8 cellular contexts compared by ENCODE assay signal in the genomic region with DNA sequence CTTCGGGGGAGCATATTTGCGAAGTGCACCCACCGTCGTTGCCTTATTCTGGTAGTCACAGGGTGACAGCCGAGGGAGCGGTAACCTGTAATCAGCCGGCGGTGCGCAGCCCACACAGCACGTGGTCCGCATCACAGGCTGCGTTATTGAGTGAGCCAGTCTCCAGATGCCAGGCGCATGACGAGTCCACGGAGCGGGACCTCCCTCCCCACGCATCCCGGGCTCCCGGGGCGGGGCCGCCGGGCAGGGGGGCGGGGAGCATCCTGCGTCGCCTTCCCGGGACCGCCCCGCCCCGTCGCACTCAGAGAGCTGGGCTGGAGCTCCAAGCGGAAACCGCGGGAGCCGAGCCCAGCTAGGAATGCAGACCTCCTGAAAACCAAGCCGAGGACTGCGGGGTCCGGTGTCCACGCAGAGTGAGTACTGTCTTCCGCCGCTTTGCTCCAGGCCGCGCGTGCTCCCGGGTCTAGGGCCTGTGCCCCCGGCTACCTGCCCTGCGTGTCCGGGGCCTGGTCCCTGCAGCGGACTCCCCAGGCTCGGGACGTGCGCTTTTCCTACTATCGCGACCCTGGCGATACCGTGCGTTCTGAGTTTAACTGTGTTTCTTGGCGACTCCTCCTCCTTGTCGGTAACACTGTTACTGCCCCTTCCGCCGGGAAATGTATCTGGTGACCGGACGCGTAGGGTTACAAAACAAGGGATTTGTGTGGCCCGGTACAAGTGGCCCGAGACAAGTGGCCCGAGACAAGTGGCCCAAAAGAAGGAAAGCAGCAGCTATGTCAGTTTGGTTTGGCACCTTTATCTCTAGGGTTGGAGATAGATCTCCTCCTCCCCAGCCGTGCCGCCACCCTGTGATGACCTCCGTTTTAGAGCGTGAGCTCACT. TPM values are rescaled to one million over a fixed set of nuclear protein-coding genes. Genes with fewer than 3 reads are reported as not detected.
DNase-seq lines count a peak whose midpoint lies in the region; ATAC-seq and TF ChIP-seq lines count a peak whose summit lies in the region.

No MANE protein-coding gene starts in this region.

- H3K4me3 ChIP-seq in lower lobe of right lung, result peak overlapping the region; percentile 70

- H3K9me3 ChIP-seq in lower lobe of right lung, result no peaks in the 10 kb centered on the region

- peak overlapping the region; percentile 98 for H3K27ac ChIP-seq in lower lobe of right lung

- peaks cover 9% of the 10 kb centered on the region for H3K36me3 ChIP-seq in lower lobe of right lung

- H3K27me3 ChIP-seq in lower lobe of right lung (ENCODE audit: low read depth), result no peaks in the 10 kb centered on the region

- intact Hi-C loops in lower lobe of right lung (cut with DNase I), result no loop called here

- TF ChIP-seq CTCF in lower lobe of right lung (IDR thresholded peaks at IDR 0.05), result no peak

- ATAC-seq in HG02981 (IDR thresholded peaks at IDR 0.05; ENCODE audit: unreplicated experiment) (peak; percentile 73), lower lobe of right lung (peak; percentile 98 to 99)

- peak; percentile 71 for DNase-seq in NCI-H748 (lab: John Stamatoyannopoulos, UW; ENCODE audit: unreplicated experiment)
- DNase-seq in NCI-H748 treated with DMSO at 0.1 percent for 48 hours (lab: John Stamatoyannopoulos, UW), result no peak
- DNase-seq in NCI-H446 treated with DMSO at 0.1 percent for 48 hours (lab: John Stamatoyannopoulos, UW), result peak; percentile 75
- DNase-seq in activated CD8-positive, alpha-beta memory T cell treated with anti-CD3 and anti-CD28 coated beads for 1 hour (ENCODE audit: extremely low read depth in 1 of 2, low read depth in 1 of 2), result peak; percentile 52 to 59
- peak; percentile 84 for DNase-seq in ecto neural progenitor cell (ENCODE audit: low spot score)
- peak; percentile 96 for DNase-seq in lower lobe of right lung
- DNase-seq in stimulated activated CD4-positive, alpha-beta T cell treated with anti-CD3 and anti-CD28 coated beads, Interleukin-4, amount 100 ng/mL, for 4 hours, result peak; percentile 76 to 91

- H3K4me1 ChIP-seq in lower lobe of right lung, result peaks cover 27% of the 10 kb centered on the region

RNA-seq across cellular contexts. Expression of gene CAST, which starts 40.6 kb away (rescaled TPM):
- 272 TPM for total RNA-seq in lower lobe of right lung
